Comparison of ENCODE assay signal across 8 cellular contexts in the genomic region with DNA sequence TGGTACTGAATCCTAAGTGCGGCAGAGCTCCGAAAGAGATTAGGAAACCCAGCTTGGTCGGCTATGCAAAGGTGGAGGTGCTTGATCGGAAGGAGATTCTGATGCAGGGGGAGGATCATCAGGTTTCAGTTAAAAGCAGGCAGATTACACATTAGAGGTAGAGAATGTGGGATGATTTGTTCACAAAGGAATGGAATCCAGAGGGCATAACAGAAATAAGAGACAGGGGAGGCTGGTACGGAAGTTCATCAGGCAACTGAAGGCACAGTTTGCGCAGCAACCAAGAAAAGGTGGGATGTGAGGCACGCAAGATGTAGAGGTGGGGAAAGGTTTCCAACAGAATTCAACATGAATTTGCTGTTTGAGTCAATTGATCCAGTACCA. TPM values are rescaled to one million over a fixed set of nuclear protein-coding genes. Genes with fewer than 3 reads are reported as not detected.
DNase-seq lines count a peak whose midpoint lies in the region; ATAC-seq and TF ChIP-seq lines count a peak whose summit lies in the region.

No MANE protein-coding gene starts in this region.

- H2BK5ac ChIP-seq in mesendoderm (ENCODE audit: low read length) = no peak overlapping the region

- no peak overlapping the region for H3K4me2 ChIP-seq in mesendoderm (ENCODE audit: low read length)

- no peak for ATAC-seq in activated T-cell treated with anti-CD3 and anti-CD28 coated beads, Interleukin-2, amount 50 U/mL, for 4 hours
- ATAC-seq in HG03439 (IDR thresholded peaks at IDR 0.05; ENCODE audit: unreplicated experiment) (peak; percentile 5), HG02885 (IDR thresholded peaks at IDR 0.05; ENCODE audit: poor library complexity, unreplicated experiment) (no peak)

- H3K4me3 ChIP-seq in mesendoderm (ENCODE audit: low read length) = no peak overlapping the region

- H3K23ac ChIP-seq in mesendoderm (ENCODE audit: low read length) = no peak overlapping the region

- no peak overlapping the region for H2BK15ac ChIP-seq in mesendoderm (replicated peaks; ENCODE audit: low read depth)

- no peak overlapping the region for H3K9ac ChIP-seq in mesendoderm (ENCODE audit: low read length)

- H3K27ac ChIP-seq in mesendoderm (ENCODE audit: low read depth, low read length) = no peak overlapping the region

- peaks cover 13% of the 10 kb centered on the region for H3K36me3 Mint-ChIP-seq in activated T-cell treated with anti-CD3 and anti-CD28 coated beads, Interleukin-2, amount 50 U/mL, for 4 hours (ENCODE audit: insufficient read depth)
- peaks cover 15% of the 10 kb centered on the region for H3K36me3 Mint-ChIP-seq in MCF 10A (ENCODE audit: insufficient read depth, unreplicated experiment)

- no peaks in the 10 kb centered on the region for H3K36me3 ChIP-seq in mesendoderm (ENCODE audit: control insufficient read depth, insufficient read depth, low read length)

- H4K8ac ChIP-seq in mesendoderm (ENCODE audit: low read depth, low read length) = no peak overlapping the region

- peak overlapping the region; percentile 98 for H3K4me3 Mint-ChIP-seq in activated T-cell treated with anti-CD3 and anti-CD28 coated beads, Interleukin-2, amount 50 U/mL, for 4 hours
- H3K4me3 Mint-ChIP-seq in MCF 10A (ENCODE audit: unreplicated experiment) = peak overlapping the region; percentile 94

- H3K56ac ChIP-seq in mesendoderm (ENCODE audit: low read length) = no peak overlapping the region

- CTCF ChIA-PET in MCF 10A (lab: Yijun Ruan, JAX) = interaction anchor here (0.7 to 1.2 kb wide), 2 partner anchors 8 to 56 kb away, joined by 3 to 4 read pairs; no protein-coding TSS in a partner anchor

- intact Hi-C loops in MCF 10A (cut with micrococcal nuclease) = loop anchor here (2.0 kb wide), 1 partner anchor 359 kb away; no protein-coding TSS in a partner anchor

- H2BK120ac ChIP-seq in mesendoderm (ENCODE audit: low read depth, low read length) = no peak overlapping the region

- peak overlapping the region; percentile 35 for H4K5ac ChIP-seq in mesendoderm (ENCODE audit: low read length)

- DNase-seq in activated T-cell treated with anti-CD3 and anti-CD28 coated beads, Interleukin-2, amount 50 U/mL, for 4 hours = no peak
- no peak for DNase-seq in activated T-cell treated with anti-CD3 and anti-CD28 coated beads, Interleukin-2, amount 50 U/mL, for 1 hour
- DNase-seq in MCF 10A (ENCODE audit: unreplicated experiment) (no peak), mesendoderm (peak; percentile 22), NCI-H510A treated with DMSO at 0.1 percent for 48 hours (lab: John Stamatoyannopoulos, UW) (no peak), NCI-H2081 (lab: John Stamatoyannopoulos, UW) (no peak)

- no peak overlapping the region for H3K18ac ChIP-seq in mesendoderm (ENCODE audit: low read length)

- no peaks in the 10 kb centered on the region for H3K79me1 ChIP-seq in mesendoderm (ENCODE audit: low read length)

- TF ChIP-seq CTCF in MCF 10A (IDR thresholded peaks at IDR 0.05; ENCODE audit: unreplicated experiment) = no peak

- POLR2A ChIA-PET in MCF 10A (lab: Yijun Ruan, JAX) = interaction anchor here (0.8 kb wide), 1 partner anchor 1591 kb away, joined by 5 read pairs; no protein-coding TSS in a partner anchor

- H3K27ac Mint-ChIP-seq in MCF 10A (ENCODE audit: low read depth, unreplicated experiment) = peak overlapping the region; percentile 96

- no peaks in the 10 kb centered on the region for H3K27me3 ChIP-seq in mesendoderm (ENCODE audit: insufficient read depth, low read length, poor library complexity)

- H3K79me2 ChIP-seq in mesendoderm (ENCODE audit: control insufficient read depth, insufficient read depth, low read length) = peaks cover 5% of the 10 kb centered on the region

- no peaks in the 10 kb centered on the region for H3K9me3 Mint-ChIP-seq in activated T-cell treated with anti-CD3 and anti-CD28 coated beads, Interleukin-2, amount 50 U/mL, for 4 hours
- no peaks in the 10 kb centered on the region for H3K9me3 Mint-ChIP-seq in MCF 10A (ENCODE audit: unreplicated experiment)

- no peaks in the 10 kb centered on the region for H3K4me1 ChIP-seq in mesendoderm (ENCODE audit: control insufficient read depth, low read depth, low read length)

- no CpG with 5 or more reads among the region's 7 CpGs for WGBS in mesendoderm (ENCODE audit: extremely low coverage, insufficient coverage, low lambda C conversion rate)

- H3K4me1 Mint-ChIP-seq in activated T-cell treated with anti-CD3 and anti-CD28 coated beads, Interleukin-2, amount 50 U/mL, for 4 hours (ENCODE audit: low read depth) = peaks cover 38% of the 10 kb centered on the region
- peaks cover 21% of the 10 kb centered on the region for H3K4me1 Mint-ChIP-seq in MCF 10A (ENCODE audit: insufficient read depth, unreplicated experiment)

- BruUV-seq in MCF 10A (replicated peaks; lab: Mats Ljungman, UMichigan) = no TSS peak

- H2AK5ac ChIP-seq in mesendoderm (ENCODE audit: low read length) = no peak overlapping the region

- peak overlapping the region; percentile 76 for H3K4ac ChIP-seq in mesendoderm (ENCODE audit: low read depth, low read length)

- peaks cover 6% of the 10 kb centered on the region for H3K27me3 Mint-ChIP-seq in activated T-cell treated with anti-CD3 and anti-CD28 coated beads, Interleukin-2, amount 50 U/mL, for 4 hours (ENCODE audit: low read depth)
- no peaks in the 10 kb centered on the region for H3K27me3 Mint-ChIP-seq in MCF 10A (ENCODE audit: insufficient read depth, unreplicated experiment)

RNA-seq across cellular contexts. Expression of gene ZNF330, which starts 0.4 kb away (rescaled TPM):
- 10 to 100 TPM; 58.8 to 63.5 (median 62.4) TPM for total RNA-seq in activated T-cell treated with anti-CD3 and anti-CD28 coated beads, Interleukin-2, amount 50 U/mL, for 4 hours
- total RNA-seq in MCF 10A (2022) = 34.1 and 39.1 TPM in 2 replicates
- 31.4 TPM for polyA plus RNA-seq in mesendoderm (2013, experiment 1 of 2)
- polyA plus RNA-seq in mesendoderm (2013, experiment 2 of 2) = 32.6 TPM
